9 cellular contexts compared by ENCODE assay signal in genomic region chr12:82593901-82594396, GRCh38.
A peak's percentile ranks its signal among the peaks of the same experiment; 100 is the strongest.
DNase-seq lines count a peak whose midpoint lies in the region; ATAC-seq and TF ChIP-seq lines count a peak whose summit lies in the region.
"Had no signal": no experiment of that assay in that cellular context is flagged by ENCODE, and none has a peak within 500 bp of the region (broad histone marks: within the 10 kb centered on the region; RNA-seq: fewer than 3 reads in every experiment).

No MANE protein-coding gene starts in this region.

- in situ Hi-C loops in GM23248 (cut with MboI): no loop called here

- no peak for TF ChIP-seq CTCF in osteoblast (IDR thresholded peaks at IDR 0.05; ENCODE audit: extremely low read depth, low read depth, low read length)
- no peak for TF ChIP-seq CTCF in PC-3 (conservative IDR thresholded peaks at IDR 0.05; ENCODE audit: low read depth, low read length)

- H3F3A ChIP-seq in GM23248 (ENCODE audit: insufficient read depth) (no peaks in the 10 kb centered on the region), PC-3 (ENCODE audit: low read length, unreplicated experiment) (no peaks in the 10 kb centered on the region)

- no peaks in the 10 kb centered on the region for H3K27me3 ChIP-seq in osteoblast (ENCODE audit: insufficient read depth, low read length)
- no peaks in the 10 kb centered on the region for H3K27me3 ChIP-seq in GM23248 (replicated peaks; ENCODE audit: insufficient read depth)
- no peaks in the 10 kb centered on the region for H3K27me3 ChIP-seq in PC-3 (ENCODE audit: low read length)

- no peaks in the 10 kb centered on the region for H3K36me3 ChIP-seq in osteoblast (ENCODE audit: insufficient read depth, low read length)
- no peaks in the 10 kb centered on the region for H3K36me3 ChIP-seq in GM23248 (ENCODE audit: low read depth)
- H3K36me3 ChIP-seq in PC-3 (ENCODE audit: low read depth, low read length): no peaks in the 10 kb centered on the region
- H3K36me3 ChIP-seq: thoracic aorta had no signal

- POLR2A ChIA-PET in PC-3 (lab: Charles Lee; ENCODE audit: unreplicated experiment): no interaction called here

- no peak overlapping the region for H3K27ac ChIP-seq in osteoblast (ENCODE audit: low read depth, low read length)
- H3K27ac ChIP-seq in GM23248: no peak overlapping the region
- H3K27ac ChIP-seq in PC-3 (ENCODE audit: low read length): no peak overlapping the region
- H3K27ac ChIP-seq: thoracic aorta had no signal

- no peaks in the 10 kb centered on the region for H3K79me2 ChIP-seq in osteoblast (ENCODE audit: insufficient read depth, low read length)
- no peaks in the 10 kb centered on the region for H3K79me2 ChIP-seq in GM23248 (ENCODE audit: insufficient read depth)
- H3K79me2 ChIP-seq in PC-3 (ENCODE audit: low read length): no peaks in the 10 kb centered on the region

- H3K9me2 ChIP-seq in GM23248 (ENCODE audit: insufficient read depth) (no peaks in the 10 kb centered on the region), PC-3 (replicated peaks; ENCODE audit: low read length) (no peaks in the 10 kb centered on the region)

- H3K9ac ChIP-seq in GM23248 (no peak overlapping the region), PC-3 (ENCODE audit: low read length) (no peak overlapping the region)

- H3K4me1 ChIP-seq in osteoblast (ENCODE audit: insufficient read depth, low read length) (no peaks in the 10 kb centered on the region), GM23248 (ENCODE audit: insufficient read depth) (no peaks in the 10 kb centered on the region), PC-3 (ENCODE audit: insufficient read depth, low read length) (no peaks in the 10 kb centered on the region)

- 0 to 5% methylated on average over 1 of the region's 1 CpG for WGBS in GM23248 (ENCODE audit: low coverage in 1 of 2, low lambda C conversion rate in 2 of 2, missing lambda C conversion rate in 2 of 2), 2 experiments

- DNase-seq in NCI-H1694 (lab: John Stamatoyannopoulos, UW) (peak; percentile 66), osteoblast (ENCODE audit: insufficient read length, low spot score, missing footprints) (peak; percentile 48), GM23248 (no peak), PC-3 (no peak)
- DNase-seq: NCI-H510A treated with DMSO at 0.1 percent for 48 hours had no signal

- intact Hi-C loops in PC-3 (cut with micrococcal nuclease): no loop called here

- H3K4me3 ChIP-seq in osteoblast (ENCODE audit: insufficient read depth, low read length) (no peak overlapping the region), GM23248 (no peak overlapping the region), PC-3 (ENCODE audit: low read length) (no peak overlapping the region)
- H3K4me3 ChIP-seq: thoracic aorta had no signal

- H3K9me3 ChIP-seq in osteoblast (ENCODE audit: low read depth, low read length) (no peaks in the 10 kb centered on the region), GM23248 (ENCODE audit: low read depth) (no peaks in the 10 kb centered on the region), PC-3 (ENCODE audit: low read length) (no peaks in the 10 kb centered on the region)
- H3K9me3 ChIP-seq: thoracic aorta had no signal

- H4K20me1 ChIP-seq in osteoblast (ENCODE audit: insufficient read depth, low read length) (no peaks in the 10 kb centered on the region), GM23248 (ENCODE audit: insufficient read depth) (no peaks in the 10 kb centered on the region), PC-3 (ENCODE audit: low read length) (no peaks in the 10 kb centered on the region)

- peak; percentile 95 for ATAC-seq in GM19324 (IDR thresholded peaks at IDR 0.05; ENCODE audit: low FRiP score, unreplicated experiment)
- ATAC-seq in HG02798 (IDR thresholded peaks at IDR 0.05; ENCODE audit: poor library complexity, unreplicated experiment): peak; percentile 96
- ATAC-seq in esophagus mucosa: no peak
- no peak for ATAC-seq in PC-3

- CTCF ChIA-PET in PC-3 (lab: Charles Lee): no interaction called here

- no peak overlapping the region for H2AFZ ChIP-seq in osteoblast (ENCODE audit: low read length)
- no peak overlapping the region for H2AFZ ChIP-seq in GM23248
- H2AFZ ChIP-seq in PC-3 (ENCODE audit: low read length): no peak overlapping the region

- H3K4me2 ChIP-seq in osteoblast (ENCODE audit: insufficient read depth, low read length) (no peak overlapping the region), GM23248 (ENCODE audit: unreplicated experiment) (no peak overlapping the region), PC-3 (ENCODE audit: low read length) (no peak overlapping the region)

- no TSS peak for BruUV-seq in PC-3 (replicated peaks; lab: Mats Ljungman, UMichigan)

Comparison
In these comparisons a context has a peak if more than half of its experiments do, and no peak if none do; other contexts are left out.
1. ATAC-seq: peak in GM19324 (single experiment) and HG02798 (single experiment); none in esophagus mucosa (single experiment) and PC-3 (single experiment).
2. DNase-seq: peak in NCI-H1694 (single experiment) and osteoblast (single experiment); none in GM23248 (single experiment) and PC-3 (single experiment).